ENCODE assay signal across 24 cellular contexts in genomic region chr2:177271981-177272666, GRCh38. TPM values are rescaled to one million over a fixed set of nuclear protein-coding genes. Genes with fewer than 3 reads are reported as not detected.
DNase-seq lines count a peak whose midpoint lies in the region; ATAC-seq, FAIRE-seq and TF ChIP-seq lines count a peak whose summit lies in the region.
"Had no signal": no experiment of that assay in that cellular context is flagged by ENCODE, and none has a peak within 500 bp of the region (broad histone marks: within the 10 kb centered on the region; RNA-seq: fewer than 3 reads in every experiment).

No MANE protein-coding gene starts in this region.

- peaks cover 42% of the 10 kb centered on the region for H3K4me1 Mint-ChIP-seq in activated naive CD8-positive, alpha-beta T cell treated with anti-CD3 and anti-CD28 coated beads, Interleukin-2, amount 10 ng/mL, durations not matched to agents 7 days and 5 days
- H3K4me1 Mint-ChIP-seq: stimulated activated effector memory CD8-positive, alpha-beta T cell treated with anti-CD3 and anti-CD28 coated beads, Interleukin-12 subunit alpha, Interleukin-12 subunit beta, amount 100 ng/mL, for 72 hours had no signal

- ATAC-seq in GM21576 (IDR thresholded peaks at IDR 0.05; ENCODE audit: unreplicated experiment) (peak; percentile 53), GM21526 (IDR thresholded peaks at IDR 0.05; ENCODE audit: low FRiP score, unreplicated experiment) (no peak)
- ATAC-seq in activated naive CD8-positive, alpha-beta T cell treated with anti-CD3 and anti-CD28 coated beads, Interleukin-2, amount 10 ng/mL, durations not matched to agents 7 days and 5 days (ENCODE audit: low read depth): peak; percentile 82
- ATAC-seq: stimulated activated effector memory CD8-positive, alpha-beta T cell treated with anti-CD3 and anti-CD28 coated beads, Interleukin-12 subunit alpha, Interleukin-12 subunit beta, amount 100 ng/mL, for 72 hours had no signal

- POLR2A ChIA-PET in activated naive CD8-positive, alpha-beta T cell treated with anti-CD3 and anti-CD28 coated beads, Interleukin-2, amount 10 ng/mL, durations not matched to agents 7 days and 5 days (lab: Charles Lee): interaction anchor here (1.2 to 2.5 kb wide), 3 partner anchors 8 to 38 kb away, joined by 3 to 20 read pairs (median 9); partner anchors contain the start of gene NFE2L2

- intact Hi-C loops in thyroid gland (cut with DNase I): no loop called here

- H3K4me3 ChIP-seq in KMS-11 (IDR thresholded peaks at IDR 0.05; ENCODE audit: insufficient read depth, low read depth, low read length) (no peak overlapping the region), thyroid gland (replicated peaks in 1 of 3) (no peak overlapping the region)
- H3K4me3 ChIP-seq: HAP-1, Peyer's patch, SJSA1, thoracic aorta had no signal

- no peak for TF ChIP-seq CTCF in KMS-11 (conservative IDR thresholded peaks at IDR 0.05; ENCODE audit: low read depth, low read length)
- TF ChIP-seq CTCF in GM20000 (IDR thresholded peaks at IDR 0.05; ENCODE audit: extremely low read depth, missing control alignments): no peak
- TF ChIP-seq CTCF in thyroid gland (IDR thresholded peaks at IDR 0.05): no peak

- peak overlapping the region; percentile 86 for H3K27ac Mint-ChIP-seq in activated naive CD8-positive, alpha-beta T cell treated with anti-CD3 and anti-CD28 coated beads, Interleukin-2, amount 10 ng/mL, durations not matched to agents 7 days and 5 days
- H3K27ac Mint-ChIP-seq: CD4-positive, alpha-beta T cell; stimulated activated effector memory CD8-positive, alpha-beta T cell treated with anti-CD3 and anti-CD28 coated beads, Interleukin-12 subunit alpha, Interleukin-12 subunit beta, amount 100 ng/mL, for 72 hours; T-helper 1 cell treated with Interleukin-12 subunit alpha and Interleukin-12 subunit beta and Interleukin-4 antibody, amounts not matched to agents 30 μg/mL and 1 μg/mL, for 36 hours had no signal

- no peak for DNase-seq in GM18507 (ENCODE audit: extremely low spot score, insufficient read length, low read depth)
- DNase-seq in activated naive CD8-positive, alpha-beta T cell treated with anti-CD3 and anti-CD28 coated beads, Interleukin-2, amount 10 ng/mL, durations not matched to agents 7 days and 5 days: no peak
- no peak for DNase-seq in GM20000 (ENCODE audit: low spot score)
- no peak for DNase-seq in thyroid gland
- DNase-seq: activated CD4-positive, alpha-beta T cell treated with anti-CD3 and anti-CD28 coated beads, Interleukin-2, amount 50 U/mL, for 1 hour; activated gamma-delta T cell; amniotic stem cell; CD4-positive, alpha-beta T cell; DMS153; kidney glomerular epithelial cell; NCI-H1105 treated with DMSO at 0.1 percent for 48 hours; NCI-H2081; Peyer's patch; small intestine; stimulated activated CD4-positive, alpha-beta T cell treated with anti-CD3 and anti-CD28 coated beads, Interleukin-2, amount 100 ng/mL, for 24 hours had no signal

- no peaks in the 10 kb centered on the region for H3K9me3 ChIP-seq in thyroid gland
- H3K9me3 ChIP-seq: HAP-1, Peyer's patch, SJSA1, thoracic aorta had no signal

- H3K9me3 Mint-ChIP-seq in activated naive CD8-positive, alpha-beta T cell treated with anti-CD3 and anti-CD28 coated beads, Interleukin-2, amount 10 ng/mL, durations not matched to agents 7 days and 5 days: peaks cover 3% of the 10 kb centered on the region
- H3K9me3 Mint-ChIP-seq: CD4-positive, alpha-beta T cell; stimulated activated effector memory CD8-positive, alpha-beta T cell treated with anti-CD3 and anti-CD28 coated beads, Interleukin-12 subunit alpha, Interleukin-12 subunit beta, amount 100 ng/mL, for 72 hours had no signal

- no peaks in the 10 kb centered on the region for H3K79me2 ChIP-seq in KMS-11 (ENCODE audit: insufficient read depth, low read depth)

- peak overlapping the region; percentile 42 for H3K4me3 Mint-ChIP-seq in activated naive CD8-positive, alpha-beta T cell treated with anti-CD3 and anti-CD28 coated beads, Interleukin-2, amount 10 ng/mL, durations not matched to agents 7 days and 5 days
- H3K4me3 Mint-ChIP-seq: CD4-positive, alpha-beta T cell; stimulated activated effector memory CD8-positive, alpha-beta T cell treated with anti-CD3 and anti-CD28 coated beads, Interleukin-12 subunit alpha, Interleukin-12 subunit beta, amount 100 ng/mL, for 72 hours; T-helper 1 cell treated with Interleukin-12 subunit alpha and Interleukin-12 subunit beta and Interleukin-4 antibody, amounts not matched to agents 30 μg/mL and 1 μg/mL, for 36 hours had no signal

- FAIRE-seq in GM18507 (lab: Jason Lieb, UNC): peak; percentile 33
- FAIRE-seq: endometrium, small intestine had no signal

- no peaks in the 10 kb centered on the region for H3K36me3 ChIP-seq in KMS-11 (ENCODE audit: insufficient read depth)
- H3K36me3 ChIP-seq in thyroid gland: no peaks in the 10 kb centered on the region
- H3K36me3 ChIP-seq: HAP-1, Peyer's patch, SJSA1, thoracic aorta had no signal

- no peak for TF ChIP-seq POLR2A in thyroid gland (IDR thresholded peaks at IDR 0.05)

- H3K27me3 ChIP-seq in KMS-11 (ENCODE audit: insufficient read depth, low read depth) (no peaks in the 10 kb centered on the region), thyroid gland (no peaks in the 10 kb centered on the region)
- H3K27me3 ChIP-seq: Peyer's patch, SJSA1 had no signal

- peak overlapping the region; percentile 8; the same call in 1 of the 2 replicates for H3K9ac ChIP-seq in KMS-11

- H3K27ac ChIP-seq in KMS-11 (peak overlapping the region; percentile 62), thyroid gland (peak overlapping the region in 1 of 3 donors; percentile 71)
- H3K27ac ChIP-seq: SJSA1 had no signal

- H3K4me1 ChIP-seq in KMS-11 (ENCODE audit: low read depth, poor library complexity, severe bottlenecking): peaks cover 71% of the 10 kb centered on the region
- H3K4me1 ChIP-seq in thyroid gland: peaks cover 35 to 42% of the 10 kb centered on the region in 2 donors
- H3K4me1 ChIP-seq: HAP-1 had no signal

- 98 to 100% methylated on average over 1 of the region's 1 CpG for WGBS in thyroid gland, 2 donors

- H3K27me3 Mint-ChIP-seq in activated naive CD8-positive, alpha-beta T cell treated with anti-CD3 and anti-CD28 coated beads, Interleukin-2, amount 10 ng/mL, durations not matched to agents 7 days and 5 days: no peaks in the 10 kb centered on the region
- H3K27me3 Mint-ChIP-seq: CD4-positive, alpha-beta T cell had no signal

- H3K4me2 ChIP-seq in KMS-11: peak overlapping the region; percentile 71

- H2AFZ ChIP-seq in KMS-11 (ENCODE audit: low read depth): peak overlapping the region; percentile 40; the same call in 1 of the 2 replicates

- H4K20me1 ChIP-seq in KMS-11 (ENCODE audit: insufficient read depth): no peaks in the 10 kb centered on the region

- H3K36me3 Mint-ChIP-seq in activated naive CD8-positive, alpha-beta T cell treated with anti-CD3 and anti-CD28 coated beads, Interleukin-2, amount 10 ng/mL, durations not matched to agents 7 days and 5 days: peaks cover 5% of the 10 kb centered on the region
- H3K36me3 Mint-ChIP-seq: stimulated activated effector memory CD8-positive, alpha-beta T cell treated with anti-CD3 and anti-CD28 coated beads, Interleukin-12 subunit alpha, Interleukin-12 subunit beta, amount 100 ng/mL, for 72 hours had no signal

RNA-seq across cellular contexts. Expression of gene NFE2L2, which starts 7.6 kb away (rescaled TPM):
- 10 to 100 TPM; 71.0 to 78.8 TPM for total RNA-seq in activated naive CD8-positive, alpha-beta T cell treated with anti-CD3 and anti-CD28 coated beads, Interleukin-2, amount 10 ng/mL, durations not matched to agents 7 days and 5 days
- 100 to 1,000 TPM; 139 to 157 (median 144) TPM for total RNA-seq in thyroid gland

RNA-seq across cellular contexts. Expression of gene HNRNPA3, which starts 59.5 kb away (rescaled TPM):
- 100 to 1,000 TPM; 250 to 256 TPM for total RNA-seq in activated naive CD8-positive, alpha-beta T cell treated with anti-CD3 and anti-CD28 coated beads, Interleukin-2, amount 10 ng/mL, durations not matched to agents 7 days and 5 days
- total RNA-seq in thyroid gland: 100 to 1,000 TPM in 1 of 4 donors, 10 to 100 TPM in 3; 80.3 to 115 (median 82.3) TPM
